ENCODE assay signal across 8 cellular contexts in the genomic region with DNA sequence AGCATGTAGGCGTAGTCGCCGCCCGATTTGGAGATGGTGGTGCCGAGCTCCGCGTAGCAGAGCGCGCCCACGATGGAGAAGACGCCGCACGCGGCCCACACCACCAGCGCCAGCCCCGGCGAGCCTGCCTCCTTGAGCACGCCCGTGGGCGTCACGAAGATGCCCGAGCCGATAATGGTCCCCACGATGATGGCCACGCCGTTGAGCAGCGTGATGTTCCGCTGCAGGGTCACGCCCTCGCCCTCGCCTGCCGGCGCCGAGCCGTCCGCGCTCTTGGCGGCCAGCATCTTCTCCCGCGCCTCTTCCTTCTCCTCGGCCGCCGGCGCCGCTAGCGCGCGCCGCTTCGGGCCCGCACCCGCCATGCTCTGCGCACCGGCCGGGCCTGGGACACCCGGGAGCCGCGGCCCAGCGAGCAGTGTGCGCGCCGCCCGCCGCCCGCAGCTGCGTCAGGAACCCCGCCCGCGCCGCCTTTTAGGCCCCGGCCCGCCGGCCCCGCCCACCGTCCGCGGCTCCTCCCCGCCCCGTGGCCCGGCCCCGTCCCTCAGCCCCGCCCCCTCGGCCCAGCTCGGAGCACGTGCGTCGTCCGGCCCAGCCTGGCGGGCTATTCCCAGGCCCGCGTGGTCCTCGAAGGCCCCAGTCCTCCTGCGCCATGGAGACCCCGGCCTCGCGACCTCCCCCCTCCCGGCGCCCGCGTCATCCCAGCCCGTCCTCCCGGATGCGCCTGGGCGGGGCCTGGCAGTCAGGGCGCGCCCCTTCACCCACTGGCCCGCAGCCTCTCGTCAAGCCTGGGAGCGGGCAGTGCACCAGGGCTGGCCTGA. TPM values are rescaled to one million over a fixed set of nuclear protein-coding genes. Genes with fewer than 3 reads are reported as not detected.
DNase-seq lines count a peak whose midpoint lies in the region; ATAC-seq, FAIRE-seq and TF ChIP-seq lines count a peak whose summit lies in the region.
"Not testable (repeated sequence)": the region's sequence is repeated elsewhere in the genome, so short reads cannot be mapped to it uniquely, and the experiment has no call there.

A gene (minus strand): TSS at position 447 of the 818 bp plus-strand sequence. CDS start 85 bp downstream, at position 362.

- not testable (repeated sequence) for H3K27me3 ChIP-seq in MG63

- H3K36me3 ChIP-seq in MG63 = peaks cover 25% of the 10 kb centered on the region

- not testable (repeated sequence) for TF ChIP-seq CTCF in glutamatergic neuron (IDR thresholded peaks at IDR 0.05; ENCODE audit: partially characterized antibody, unreplicated experiment)

- not testable (repeated sequence) for H3K9me3 Mint-ChIP-seq in T-helper 1 cell treated with Interleukin-12 subunit alpha and Interleukin-12 subunit beta and Interleukin-4 antibody, amounts not matched to agents 30 μg/mL and 1 μg/mL, for 36 hours; activated naive CD8-positive, alpha-beta T cell treated with anti-CD3 and anti-CD28 coated beads for 36 hours; glutamatergic neuron (ENCODE audit: unreplicated experiment); stimulated activated naive CD8-positive, alpha-beta T cell treated with anti-CD3 and anti-CD28 coated beads, Interleukin-15, amount 100 ng/mL, for 72 hours

- FAIRE-seq in H54 (lab: Jason Lieb, UNC) = not testable (repeated sequence)

- peak within 1 kb of the TSS; percentile 77 for H3K4me3 ChIP-seq in MG63

- peak; percentile 68 for ATAC-seq in stimulated activated naive CD8-positive, alpha-beta T cell treated with anti-CD3 and anti-CD28 coated beads, Interleukin-15, amount 100 ng/mL, for 72 hours

- DNase-seq in EL (peak; percentile 84), MG63 (peak; percentile 83), glutamatergic neuron (peak; percentile 93), occipital lobe (lab: John Stamatoyannopoulos, UW) (peak; percentile 60)
- DNase-seq in H54 (ENCODE audit: insufficient read length, low spot score) = not testable (repeated sequence)
- DNase-seq in activated naive CD8-positive, alpha-beta T cell treated with anti-CD3 and anti-CD28 coated beads for 36 hours = peak; percentile 92
- peak; percentile 88 to 94 for DNase-seq in stimulated activated naive CD8-positive, alpha-beta T cell treated with anti-CD3 and anti-CD28 coated beads, Interleukin-15, amount 100 ng/mL, for 72 hours

- peak; percentile 96 for TF ChIP-seq POLR2A in H54 (IDR thresholded peaks at IDR 0.05; ENCODE audit: low read depth, low read length)

- H3K4me1 Mint-ChIP-seq in T-helper 1 cell treated with Interleukin-12 subunit alpha and Interleukin-12 subunit beta and Interleukin-4 antibody, amounts not matched to agents 30 μg/mL and 1 μg/mL, for 36 hours (ENCODE audit: low read depth) = peaks cover 56% of the 10 kb centered on the region
- H3K4me1 Mint-ChIP-seq in activated naive CD8-positive, alpha-beta T cell treated with anti-CD3 and anti-CD28 coated beads for 36 hours = peaks cover 50% of the 10 kb centered on the region
- H3K4me1 Mint-ChIP-seq in glutamatergic neuron (ENCODE audit: low read depth, unreplicated experiment) = not testable (repeated sequence)
- peaks cover 81% of the 10 kb centered on the region for H3K4me1 Mint-ChIP-seq in stimulated activated naive CD8-positive, alpha-beta T cell treated with anti-CD3 and anti-CD28 coated beads, Interleukin-15, amount 100 ng/mL, for 72 hours

- not testable (repeated sequence) for H3K27me3 Mint-ChIP-seq in T-helper 1 cell treated with Interleukin-12 subunit alpha and Interleukin-12 subunit beta and Interleukin-4 antibody, amounts not matched to agents 30 μg/mL and 1 μg/mL, for 36 hours (ENCODE audit: low read depth); activated naive CD8-positive, alpha-beta T cell treated with anti-CD3 and anti-CD28 coated beads for 36 hours; stimulated activated naive CD8-positive, alpha-beta T cell treated with anti-CD3 and anti-CD28 coated beads, Interleukin-15, amount 100 ng/mL, for 72 hours
- peaks cover 10% of the 10 kb centered on the region for H3K27me3 Mint-ChIP-seq in glutamatergic neuron (ENCODE audit: unreplicated experiment)

- peaks cover 29% of the 10 kb centered on the region for H3K36me3 Mint-ChIP-seq in T-helper 1 cell treated with Interleukin-12 subunit alpha and Interleukin-12 subunit beta and Interleukin-4 antibody, amounts not matched to agents 30 μg/mL and 1 μg/mL, for 36 hours (ENCODE audit: low read depth)
- peaks cover 41% of the 10 kb centered on the region for H3K36me3 Mint-ChIP-seq in activated naive CD8-positive, alpha-beta T cell treated with anti-CD3 and anti-CD28 coated beads for 36 hours
- not testable (repeated sequence) for H3K36me3 Mint-ChIP-seq in glutamatergic neuron (ENCODE audit: unreplicated experiment)

- peak within 1 kb of the TSS; percentile 99 for H3K4me3 Mint-ChIP-seq in T-helper 1 cell treated with Interleukin-12 subunit alpha and Interleukin-12 subunit beta and Interleukin-4 antibody, amounts not matched to agents 30 μg/mL and 1 μg/mL, for 36 hours
- H3K4me3 Mint-ChIP-seq in activated naive CD8-positive, alpha-beta T cell treated with anti-CD3 and anti-CD28 coated beads for 36 hours = peak within 1 kb of the TSS; percentile 92
- H3K4me3 Mint-ChIP-seq in glutamatergic neuron (ENCODE audit: unreplicated experiment) = peak within 1 kb of the TSS; percentile 93
- H3K4me3 Mint-ChIP-seq in stimulated activated naive CD8-positive, alpha-beta T cell treated with anti-CD3 and anti-CD28 coated beads, Interleukin-15, amount 100 ng/mL, for 72 hours = peak within 1 kb of the TSS; percentile 98 to 99

- not testable (repeated sequence) for H3K9me3 ChIP-seq in MG63

- H3K27ac Mint-ChIP-seq in T-helper 1 cell treated with Interleukin-12 subunit alpha and Interleukin-12 subunit beta and Interleukin-4 antibody, amounts not matched to agents 30 μg/mL and 1 μg/mL, for 36 hours = peak within 1 kb of the TSS; percentile 100
- H3K27ac Mint-ChIP-seq in activated naive CD8-positive, alpha-beta T cell treated with anti-CD3 and anti-CD28 coated beads for 36 hours = peak within 1 kb of the TSS; percentile 98
- H3K27ac Mint-ChIP-seq in glutamatergic neuron (ENCODE audit: unreplicated experiment) = peak within 1 kb of the TSS; percentile 89
- H3K27ac Mint-ChIP-seq in stimulated activated naive CD8-positive, alpha-beta T cell treated with anti-CD3 and anti-CD28 coated beads, Interleukin-15, amount 100 ng/mL, for 72 hours = peak within 1 kb of the TSS; percentile 100

RNA-seq across cellular contexts. Expression of the gene that starts here (rescaled TPM):
- total RNA-seq in MG63 (2014; rRNA removed; shearing (Covaris generic); ENCODE audit: low replicate concordance) = 75.3 and 110 TPM in 2 replicates
- total RNA-seq in activated naive CD8-positive, alpha-beta T cell treated with anti-CD3 and anti-CD28 coated beads for 36 hours = 100 to 1,000 TPM; 298 to 301 TPM
- total RNA-seq in glutamatergic neuron (ENCODE audit: unreplicated experiment) = 205 TPM
- 16.5 TPM for total RNA-seq in occipital lobe
